ENCODE assay signal across 5 cellular contexts in genomic region chr17:7100641-7101379, GRCh38. TPM values are rescaled to one million over a fixed set of nuclear protein-coding genes. Genes with fewer than 3 reads are reported as not detected.
"Had no signal": no experiment of that assay in that cellular context is flagged by ENCODE, and none has a peak within 500 bp of the region (broad histone marks: within the 10 kb centered on the region; RNA-seq: fewer than 3 reads in every experiment).

No MANE protein-coding gene starts in this region.

RNA-seq across cellular contexts. Expression of gene ASGR2, which starts 13.8 kb away (rescaled TPM):
- total RNA-seq: chondrocyte, dermis blood vessel endothelial cell, pulmonary artery endothelial cell, uterus had no signal
- polyA plus RNA-seq: neural cell had no signal

RNA-seq across cellular contexts. Expression of gene CLEC10A, which starts 20.8 kb away (rescaled TPM):
- total RNA-seq: chondrocyte had no signal
- polyA plus RNA-seq: neural cell had no signal

RNA-seq across cellular contexts. Expression of gene SLC16A11, which starts 56.9 kb away (rescaled TPM):
- polyA plus RNA-seq: neural cell had no signal
